In the genomic region with DNA sequence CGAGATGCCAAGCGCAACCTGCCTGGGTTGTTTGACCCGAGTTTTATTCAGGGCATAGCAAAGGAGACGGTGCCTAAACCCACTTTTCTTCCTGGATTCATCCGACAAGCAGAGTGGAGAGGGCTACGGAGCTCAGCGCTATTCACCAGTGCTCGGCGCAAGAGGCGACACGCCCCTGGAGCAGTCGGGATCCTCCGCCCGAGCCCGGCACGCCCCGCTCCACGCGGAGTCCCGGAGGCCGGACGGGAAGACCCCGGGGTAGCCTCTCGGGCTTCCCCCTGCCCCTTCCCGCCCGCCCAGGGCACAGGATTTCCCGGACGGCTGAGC, we compare ENCODE assay signal across 8 cellular contexts. TPM values are rescaled to one million over a fixed set of nuclear protein-coding genes. Genes with fewer than 3 reads are reported as not detected.
DNase-seq lines count a peak whose midpoint lies in the region; ATAC-seq and TF ChIP-seq lines count a peak whose summit lies in the region.

No MANE protein-coding gene starts in this region.

- no peaks in the 10 kb centered on the region for H3K9me3 ChIP-seq in right lobe of liver

- DNase-seq in D341Med (ENCODE audit: low spot score), result peak; percentile 84
- DNase-seq in HL-60 (ENCODE audit: low read depth in 1 of 2, low spot score in 1 of 2), result no peak
- DNase-seq in T1000 (lab: John Stamatoyannopoulos, UW), result peak; percentile 63
- peak; percentile 64 for DNase-seq in dermis blood vessel endothelial cell
- DNase-seq in right lobe of liver, result peak in 2 of 3 donors; percentile 76 to 79
- DNase-seq in stimulated activated CD8-positive, alpha-beta memory T cell treated with anti-CD3 and anti-CD28 coated beads, Interleukin-15, amount 100 ng/mL, for 24 hours (ENCODE audit: low read depth), result peak; percentile 17

- TF ChIP-seq CTCF in HL-60 (IDR thresholded peaks at IDR 0.05; ENCODE audit: insufficient read depth, low read length) (no peak), right lobe of liver (IDR thresholded peaks at IDR 0.05) (no peak)

- peaks cover 0 to 49% (median 9%) of the 10 kb centered on the region in 4 donors for H3K4me1 ChIP-seq in right lobe of liver

- H3K36me3 ChIP-seq in right lobe of liver, result no peaks in the 10 kb centered on the region

- H3K27me3 ChIP-seq in HL-60 (ENCODE audit: insufficient read depth, poor library complexity, severe bottlenecking), result no peaks in the 10 kb centered on the region
- no peaks in the 10 kb centered on the region for H3K27me3 ChIP-seq in right lobe of liver

- H3K27ac ChIP-seq in HL-60 (replicated peaks) (peak overlapping the region; percentile 57), right lobe of liver (peak overlapping the region; percentile 94 to 99 (median 97))

- 0% methylated on average over 3 of the region's 28 CpGs for WGBS in right lobe of liver (ENCODE audit: insufficient coverage, low coverage, low lambda C conversion rate, missing lambda C conversion rate)

- intact Hi-C loops in right lobe of liver (cut with DNase I), result no loop called here

- ATAC-seq in GM21367 (IDR thresholded peaks at IDR 0.05; ENCODE audit: unreplicated experiment) (peak; percentile 26), right lobe of liver (peak; percentile 39 to 74 (median 62)), HG02970 (IDR thresholded peaks at IDR 0.05; ENCODE audit: low FRiP score, unreplicated experiment) (no peak)

- H3K4me3 ChIP-seq in HL-60 (replicated peaks; ENCODE audit: insufficient read depth, low read length) (peak overlapping the region; percentile 62), right lobe of liver (peak overlapping the region; percentile 68 to 91 (median 68))

- no peak for TF ChIP-seq POLR2A in right lobe of liver (IDR thresholded peaks at IDR 0.05)

RNA-seq across cellular contexts. Expression of gene SERINC5, which starts 0.5 kb away (rescaled TPM):
- total RNA-seq in dermis blood vessel endothelial cell, result 14.8 and 16.2 TPM in 2 replicates
- total RNA-seq in right lobe of liver, result 10 to 100 TPM; 30.1 to 82.1 (median 57.9) TPM

Comparison
In these comparisons a context has a peak if more than half of its experiments do, and no peak if none do; other contexts are left out.
1. DNase-seq: peak in D341Med (single experiment), T1000 (single experiment), dermis blood vessel endothelial cell (single experiment), right lobe of liver (2 of 3) and stimulated activated CD8-positive, alpha-beta memory T cell treated with anti-CD3 and anti-CD28 coated beads, Interleukin-15, amount 100 ng/mL, for 24 hours (single experiment); none in HL-60 (0 of 2).